ENCODE assay signal across 14 cellular contexts in genomic region chr11:96230686-96231085, GRCh38.
A peak's percentile ranks its signal among the peaks of the same experiment; 100 is the strongest.
DNase-seq lines count a peak whose midpoint lies in the region; ATAC-seq, FAIRE-seq and TF ChIP-seq lines count a peak whose summit lies in the region.
"Had no signal": no experiment of that assay in that cellular context is flagged by ENCODE, and none has a peak within 500 bp of the region (broad histone marks: within the 10 kb centered on the region; RNA-seq: fewer than 3 reads in every experiment).

No MANE protein-coding gene starts in this region.

- no peaks in the 10 kb centered on the region for H3K9me3 ChIP-seq in lower lobe of right lung
- H3K9me3 ChIP-seq: sigmoid colon had no signal

- no peak overlapping the region for H3K27ac ChIP-seq in lower lobe of right lung
- H3K27ac ChIP-seq: C4-2B had no signal

- no peaks in the 10 kb centered on the region for H3K36me3 ChIP-seq in lower lobe of right lung
- H3K36me3 ChIP-seq: sigmoid colon had no signal

- intact Hi-C loops in lower lobe of right lung (cut with DNase I), result no loop called here

- no peak overlapping the region for H3K4me3 ChIP-seq in lower lobe of right lung
- H3K4me3 ChIP-seq: sigmoid colon had no signal

- H3K4me1 ChIP-seq in lower lobe of right lung, result peaks cover 56% of the 10 kb centered on the region

- DNase-seq in AML-193 (lab: John Stamatoyannopoulos, UW), result peak; percentile 83 to 94
- no peak for DNase-seq in GM12891 (ENCODE audit: insufficient read length, low spot score)
- DNase-seq in SIG-M5 treated with dmso at 0.1 percent for 504 hours (lab: John Stamatoyannopoulos, UW; ENCODE audit: unreplicated experiment), result peak; percentile 91
- DNase-seq in lower lobe of right lung, result no peak
- DNase-seq in activated CD8-positive, alpha-beta memory T cell treated with anti-CD3 and anti-CD28 coated beads for 24 hours, result no peak
- no peak for DNase-seq in stimulated activated CD4-positive, alpha-beta T cell treated with anti-CD3 and anti-CD28 coated beads, Interleukin-2, amount 100 ng/mL, for 24 hours
- DNase-seq in left lobe of liver (ENCODE audit: low spot score), result no peak
- DNase-seq: amniotic stem cell, immature natural killer cell, NCI-H1694, NCI-H526, sigmoid colon had no signal

- ATAC-seq in lower lobe of right lung (peak; percentile 62 to 65), HG03342 (IDR thresholded peaks at IDR 0.05; ENCODE audit: unreplicated experiment) (no peak), left lobe of liver (no peak)

- peak; percentile 57 for FAIRE-seq in GM12891 (lab: Jason Lieb, UNC)

- no peak for TF ChIP-seq POLR2A in GM12891 (IDR thresholded peaks at IDR 0.05; ENCODE audit: low read depth, low read length)

- no peaks in the 10 kb centered on the region for H3K27me3 ChIP-seq in lower lobe of right lung (ENCODE audit: low read depth)
- H3K27me3 ChIP-seq: sigmoid colon had no signal

- no peak for TF ChIP-seq CTCF in lower lobe of right lung (IDR thresholded peaks at IDR 0.05)

TF ChIP-seq in GM12891, 5 proteins besides CTCF, POLR2A, EP300 and RAD21:
- no peak for TF ChIP-seq TAF1 (IDR thresholded peaks at IDR 0.05; ENCODE audit: low read depth, low read length)
- TF ChIP-seq SPI1 (IDR thresholded peaks at IDR 0.05; ENCODE audit: low read depth, low read length), result peak; percentile 39; the same call in 1 of the 2 replicates
TF ChIP-seq in GM12891: peak in this region for 1.

Comparison
In these comparisons a context has a peak if more than half of its experiments do, and no peak if none do; other contexts are left out.
1. DNase-seq: peak in AML-193 (2 of 2) and SIG-M5 treated with dmso at 0.1 percent for 504 hours (single experiment); none in GM12891 (single experiment), lower lobe of right lung (single experiment), activated CD8-positive, alpha-beta memory T cell treated with anti-CD3 and anti-CD28 coated beads for 24 hours (single experiment), stimulated activated CD4-positive, alpha-beta T cell treated with anti-CD3 and anti-CD28 coated beads, Interleukin-2, amount 100 ng/mL, for 24 hours (0 of 2) and left lobe of liver (single experiment).
2. ATAC-seq: peak in lower lobe of right lung (2 of 2); none in HG03342 (single experiment) and left lobe of liver (single experiment).